11 cellular contexts compared by ENCODE assay signal in the genomic region with DNA sequence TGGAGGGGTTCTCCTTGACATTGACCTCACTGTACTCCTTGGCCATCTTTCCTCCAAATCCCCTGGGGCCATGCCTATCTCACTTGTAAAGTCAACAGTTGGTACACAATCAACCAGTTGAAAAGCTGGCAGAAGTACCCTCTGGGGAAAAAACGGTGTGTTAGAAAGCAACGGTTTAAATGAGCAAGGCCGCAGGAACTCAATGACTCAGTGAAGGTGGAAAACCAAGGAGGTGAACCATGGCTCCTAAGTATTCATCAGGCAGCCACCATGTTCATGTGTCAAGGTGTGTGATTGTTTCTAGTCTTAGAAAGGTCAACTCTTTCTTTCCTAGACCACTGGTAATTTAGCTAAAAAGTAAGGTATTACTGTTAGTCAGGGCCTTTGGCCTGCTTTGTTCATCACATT.
A peak's percentile ranks its signal among the peaks of the same experiment; 100 is the strongest.
DNase-seq lines count a peak whose midpoint lies in the region; ATAC-seq lines count a peak whose summit lies in the region.
"Had no signal": no experiment of that assay in that cellular context is flagged by ENCODE, and none has a peak within 500 bp of the region (broad histone marks: within the 10 kb centered on the region; RNA-seq: fewer than 3 reads in every experiment).

No MANE protein-coding gene starts in this region.

- intact Hi-C loops in activated CD4-positive, alpha-beta T cell treated with anti-CD3 and anti-CD28 coated beads, Interleukin-2, amount 10 ng/mL, durations not matched to agents 24 days and 14 days (cut with micrococcal nuclease), result loop anchor here (1.0 to 5.0 kb wide), 8 partner anchors 25 to 314 kb away; no protein-coding TSS in a partner anchor

- H3K27ac Mint-ChIP-seq in activated CD4-positive, alpha-beta T cell treated with anti-CD3 and anti-CD28 coated beads, Interleukin-2, amount 10 ng/mL, durations not matched to agents 24 days and 14 days, result peak overlapping the region; percentile 97

- H3K4me1 Mint-ChIP-seq in activated CD4-positive, alpha-beta T cell treated with anti-CD3 and anti-CD28 coated beads, Interleukin-2, amount 10 ng/mL, durations not matched to agents 24 days and 14 days, result peaks cover 57% of the 10 kb centered on the region

- peak; percentile 14 for ATAC-seq in HG03139 (IDR thresholded peaks at IDR 0.05; ENCODE audit: unreplicated experiment)
- ATAC-seq: A549, Panc1 had no signal

- peak overlapping the region; percentile 32 for H3K4me3 Mint-ChIP-seq in activated CD4-positive, alpha-beta T cell treated with anti-CD3 and anti-CD28 coated beads, Interleukin-2, amount 10 ng/mL, durations not matched to agents 24 days and 14 days

- peaks cover 15% of the 10 kb centered on the region for H3K36me3 Mint-ChIP-seq in activated CD4-positive, alpha-beta T cell treated with anti-CD3 and anti-CD28 coated beads, Interleukin-2, amount 10 ng/mL, durations not matched to agents 24 days and 14 days (ENCODE audit: low read depth)

- peaks cover 14% of the 10 kb centered on the region for H3K9me3 Mint-ChIP-seq in activated CD4-positive, alpha-beta T cell treated with anti-CD3 and anti-CD28 coated beads, Interleukin-2, amount 10 ng/mL, durations not matched to agents 24 days and 14 days

- H3K27me3 Mint-ChIP-seq in activated CD4-positive, alpha-beta T cell treated with anti-CD3 and anti-CD28 coated beads, Interleukin-2, amount 10 ng/mL, durations not matched to agents 24 days and 14 days, result no peaks in the 10 kb centered on the region

- DNase-seq in activated CD4-positive, alpha-beta T cell treated with anti-CD3 and anti-CD28 coated beads, Interleukin-2, amount 10 ng/mL, durations not matched to agents 24 days and 14 days, result peak; percentile 65
- DNase-seq in activated CD4-positive, alpha-beta T cell treated with anti-CD3 and anti-CD28 coated beads, Interleukin-2, amount 50 U/mL, for 1 hour, result no peak
- DNase-seq in activated CD8-positive, alpha-beta memory T cell treated with anti-CD3 and anti-CD28 coated beads, Interleukin-2, amount 50 U/mL, for 48 hours, result peak; percentile 65
- peak; percentile 63 for DNase-seq in stimulated activated CD8-positive, alpha-beta memory T cell treated with anti-CD3 and anti-CD28 coated beads, Interleukin-4, amount 100 ng/mL, for 48 hours
- DNase-seq in NAMALWA (ENCODE audit: low spot score) (no peak), occipital lobe (lab: John Stamatoyannopoulos, UW) (no peak), amniotic stem cell (lab: John Stamatoyannopoulos, UW) (no peak)
- DNase-seq: NCI-H1436 had no signal

Comparison
In these comparisons a context has a peak if more than half of its experiments do, and no peak if none do; other contexts are left out.
1. DNase-seq: peak in activated CD4-positive, alpha-beta T cell treated with anti-CD3 and anti-CD28 coated beads, Interleukin-2, amount 10 ng/mL, durations not matched to agents 24 days and 14 days (single experiment), activated CD8-positive, alpha-beta memory T cell treated with anti-CD3 and anti-CD28 coated beads, Interleukin-2, amount 50 U/mL, for 48 hours (single experiment) and stimulated activated CD8-positive, alpha-beta memory T cell treated with anti-CD3 and anti-CD28 coated beads, Interleukin-4, amount 100 ng/mL, for 48 hours (single experiment); none in activated CD4-positive, alpha-beta T cell treated with anti-CD3 and anti-CD28 coated beads, Interleukin-2, amount 50 U/mL, for 1 hour (single experiment), NAMALWA (single experiment), occipital lobe (single experiment) and amniotic stem cell (single experiment).